27 cellular contexts compared by ENCODE assay signal in the genomic region with DNA sequence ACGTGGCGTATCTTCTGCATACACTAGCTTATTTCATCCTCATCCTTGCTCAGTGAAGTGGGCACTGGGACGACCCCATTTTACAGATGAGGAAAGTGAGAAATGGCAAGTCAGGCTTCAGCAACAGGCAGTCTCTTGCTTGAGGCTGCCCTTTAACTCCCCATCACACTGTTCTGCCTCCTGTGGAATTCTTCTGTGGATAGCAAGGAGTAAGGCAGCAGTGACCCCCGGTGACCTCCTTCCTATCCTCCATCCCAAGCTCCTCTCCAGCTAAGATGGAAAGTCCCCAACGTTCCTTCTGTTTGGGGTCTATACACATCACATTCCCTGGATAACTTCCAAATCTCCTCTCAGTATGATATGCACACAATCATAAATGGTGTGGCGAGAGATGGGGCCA. TPM values are rescaled to one million over a fixed set of nuclear protein-coding genes. Genes with fewer than 3 reads are reported as not detected.
"Had no signal": no experiment of that assay in that cellular context is flagged by ENCODE, and none has a peak within 500 bp of the region (broad histone marks: within the 10 kb centered on the region; RNA-seq: fewer than 3 reads in every experiment).

No MANE protein-coding gene starts in this region.

- DNase-seq: activated CD4-positive, alpha-beta memory T cell treated with anti-CD3 and anti-CD28 coated beads for 36 hours; activated CD4-positive, alpha-beta T cell treated with anti-CD3 and anti-CD28 coated beads for 48 hours; activated gamma-delta T cell treated with Interleukin-2 at 50 U/mL for 16 hours; activated naive CD4-positive, alpha-beta T cell treated with anti-CD3 and anti-CD28 coated beads, Interleukin-2, amount 50 U/mL, for 16 hours; activated naive CD8-positive, alpha-beta T cell treated with anti-CD3 and anti-CD28 coated beads, Interleukin-2, amount 50 U/mL, for 24 hours; activated T-cell treated with anti-CD3 and anti-CD28 coated beads, Interleukin-2, amount 50 U/mL, for 4 hours; central memory CD4-positive, alpha-beta T cell; foreskin keratinocyte; heart right ventricle; kidney glomerular epithelial cell; mesendoderm; mucosa of descending colon; posterior cingulate gyrus; right lobe of liver; stimulated activated CD4-positive, alpha-beta T cell treated with anti-CD3 and anti-CD28 coated beads, Interleukin-2, amount 100 ng/mL, for 48 hours; stimulated activated naive CD8-positive, alpha-beta T cell treated with anti-CD3 and anti-CD28 coated beads, Interleukin-15, Interleukin-2, amounts not matched to agents 100 U/mL and 50 U/mL, for 24 hours; T-helper 9 cell had no signal

- FAIRE-seq: TTC549 had no signal

- H3K27me3 Mint-ChIP-seq: activated CD4-positive, alpha-beta memory T cell treated with anti-CD3 and anti-CD28 coated beads for 36 hours; activated naive CD8-positive, alpha-beta T cell treated with anti-CD3 and anti-CD28 coated beads, Interleukin-2, amount 50 U/mL, for 24 hours had no signal

- H3K9me3 Mint-ChIP-seq: activated CD4-positive, alpha-beta memory T cell treated with anti-CD3 and anti-CD28 coated beads for 36 hours; activated naive CD8-positive, alpha-beta T cell treated with anti-CD3 and anti-CD28 coated beads, Interleukin-2, amount 50 U/mL, for 24 hours; activated T-cell treated with anti-CD3 and anti-CD28 coated beads, Interleukin-2, amount 50 U/mL, for 4 hours; activated T-helper 17 cell treated with anti-CD3 and anti-CD28 coated beads, Interleukin-2, amount 50 U/mL, for 72 hours; natural killer cell treated with Interleukin-12 subunit alpha and Interleukin-12 subunit beta and Interleukin-15 and Interleukin-18, amount 100 ng/mL, for 72 hours; T-helper 1 cell treated with Interleukin-12 subunit alpha and Interleukin-12 subunit beta and Interleukin-4 antibody, amounts not matched to agents 30 μg/mL and 1 μg/mL, for 36 hours had no signal

- ATAC-seq: activated naive CD8-positive, alpha-beta T cell treated with anti-CD3 and anti-CD28 coated beads, Interleukin-2, amount 50 U/mL, for 24 hours; activated T-cell treated with anti-CD3 and anti-CD28 coated beads, Interleukin-2, amount 50 U/mL, for 4 hours; activated T-helper 17 cell treated with anti-CD3 and anti-CD28 coated beads, Interleukin-2, amount 50 U/mL, for 72 hours; esophagus mucosa; heart right ventricle; left lobe of liver; mucosa of descending colon; natural killer cell treated with Interleukin-12 subunit alpha and Interleukin-12 subunit beta and Interleukin-15 and Interleukin-18, amount 100 ng/mL, for 72 hours; right lobe of liver; stimulated activated naive CD8-positive, alpha-beta T cell treated with anti-CD3 and anti-CD28 coated beads, Interleukin-15, Interleukin-2, amounts not matched to agents 100 U/mL and 50 U/mL, for 24 hours had no signal

- H3K4me3 Mint-ChIP-seq: activated CD4-positive, alpha-beta memory T cell treated with anti-CD3 and anti-CD28 coated beads for 36 hours; activated naive CD8-positive, alpha-beta T cell treated with anti-CD3 and anti-CD28 coated beads, Interleukin-2, amount 50 U/mL, for 24 hours; activated T-cell treated with anti-CD3 and anti-CD28 coated beads, Interleukin-2, amount 50 U/mL, for 4 hours; activated T-helper 17 cell treated with anti-CD3 and anti-CD28 coated beads, Interleukin-2, amount 50 U/mL, for 72 hours; natural killer cell treated with Interleukin-12 subunit alpha and Interleukin-12 subunit beta and Interleukin-15 and Interleukin-18, amount 100 ng/mL, for 72 hours; T-helper 1 cell treated with Interleukin-12 subunit alpha and Interleukin-12 subunit beta and Interleukin-4 antibody, amounts not matched to agents 30 μg/mL and 1 μg/mL, for 36 hours had no signal

- H3K4me1 ChIP-seq: breast epithelium, foreskin keratinocyte, right lobe of liver had no signal

- H3K9me3 ChIP-seq: breast epithelium, heart right ventricle, mucosa of descending colon, right lobe of liver, thoracic aorta had no signal

- H3K4me3 ChIP-seq: breast epithelium, heart right ventricle, lung, mucosa of descending colon, right lobe of liver, thoracic aorta had no signal

- H3K36me3 Mint-ChIP-seq: activated CD4-positive, alpha-beta memory T cell treated with anti-CD3 and anti-CD28 coated beads for 36 hours; natural killer cell treated with Interleukin-12 subunit alpha and Interleukin-12 subunit beta and Interleukin-15 and Interleukin-18, amount 100 ng/mL, for 72 hours had no signal

- H3K27me3 ChIP-seq: breast epithelium, foreskin keratinocyte, heart right ventricle, right lobe of liver had no signal

- H3K36me3 ChIP-seq: breast epithelium, heart right ventricle, right lobe of liver, thoracic aorta had no signal

- H3K27ac ChIP-seq: breast epithelium, foreskin keratinocyte, right lobe of liver, thoracic aorta, VCaP had no signal

- H3K27ac Mint-ChIP-seq: activated CD4-positive, alpha-beta memory T cell treated with anti-CD3 and anti-CD28 coated beads for 36 hours; activated naive CD8-positive, alpha-beta T cell treated with anti-CD3 and anti-CD28 coated beads, Interleukin-2, amount 50 U/mL, for 24 hours; activated T-helper 17 cell treated with anti-CD3 and anti-CD28 coated beads, Interleukin-2, amount 50 U/mL, for 72 hours; natural killer cell treated with Interleukin-12 subunit alpha and Interleukin-12 subunit beta and Interleukin-15 and Interleukin-18, amount 100 ng/mL, for 72 hours; T-helper 1 cell treated with Interleukin-12 subunit alpha and Interleukin-12 subunit beta and Interleukin-4 antibody, amounts not matched to agents 30 μg/mL and 1 μg/mL, for 36 hours had no signal

- H3K4me1 Mint-ChIP-seq: activated naive CD8-positive, alpha-beta T cell treated with anti-CD3 and anti-CD28 coated beads, Interleukin-2, amount 50 U/mL, for 24 hours; activated T-helper 17 cell treated with anti-CD3 and anti-CD28 coated beads, Interleukin-2, amount 50 U/mL, for 72 hours had no signal

RNA-seq across cellular contexts. Expression of a gene that starts 10.5 kb away (rescaled TPM):
- total RNA-seq: activated CD4-positive, alpha-beta memory T cell treated with anti-CD3 and anti-CD28 coated beads for 36 hours; activated T-cell treated with anti-CD3 and anti-CD28 coated beads, Interleukin-2, amount 50 U/mL, for 4 hours; activated T-helper 17 cell treated with anti-CD3 and anti-CD28 coated beads, Interleukin-2, amount 50 U/mL, for 72 hours; natural killer cell treated with Interleukin-12 subunit alpha and Interleukin-12 subunit beta and Interleukin-15 and Interleukin-18, amount 100 ng/mL, for 72 hours had no signal
